Comparison of ENCODE assay signal across 8 cellular contexts in the genomic region with DNA sequence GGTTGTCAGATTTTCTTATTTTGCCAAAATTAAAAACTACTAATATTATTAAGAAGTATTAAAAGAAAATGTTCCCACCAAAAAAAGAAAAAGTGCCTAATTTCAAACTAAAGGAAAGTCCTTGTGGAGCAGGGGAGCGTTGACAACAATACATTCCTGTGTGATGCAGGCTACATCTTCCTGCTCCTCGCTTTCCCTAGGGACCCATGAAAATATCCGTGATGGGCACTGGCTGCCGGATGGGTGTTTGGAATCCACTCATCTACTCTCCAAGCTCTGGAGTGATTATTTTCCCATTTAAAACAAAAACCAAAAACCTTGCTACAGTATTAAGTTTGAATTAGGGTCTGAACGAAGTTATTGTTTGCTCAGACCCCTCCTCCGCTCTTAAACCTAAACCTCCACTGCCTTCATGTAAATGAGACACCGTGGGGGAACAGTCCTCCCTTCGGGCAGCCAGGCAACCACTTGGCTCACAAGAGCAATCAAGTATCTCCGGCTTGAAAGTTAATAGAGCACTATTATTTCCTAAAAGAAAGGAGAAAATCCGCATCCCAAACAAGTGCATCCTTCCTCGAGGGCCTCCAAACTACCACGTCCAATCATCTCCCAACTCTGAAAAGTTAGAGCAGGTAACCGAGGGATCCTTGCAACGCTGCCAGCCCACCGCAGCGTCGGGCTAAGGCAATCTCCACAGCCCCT. TPM values are rescaled to one million over a fixed set of nuclear protein-coding genes. Genes with fewer than 3 reads are reported as not detected.
DNase-seq lines count a peak whose midpoint lies in the region; ATAC-seq and TF ChIP-seq lines count a peak whose summit lies in the region.

No MANE protein-coding gene starts in this region.

- H3K27me3 ChIP-seq in kidney epithelial cell (ENCODE audit: control insufficient read depth, insufficient read depth, low read length): no peaks in the 10 kb centered on the region

- H3K4me3 Mint-ChIP-seq in activated CD4-positive, alpha-beta T cell treated with anti-CD3 and anti-CD28 coated beads, Interleukin-2, amount 10 ng/mL, durations not matched to agents 7 days and 5 days: peak overlapping the region; percentile 36
- peak overlapping the region; percentile 64 for H3K4me3 Mint-ChIP-seq in activated naive CD8-positive, alpha-beta T cell treated with anti-CD3 and anti-CD28 coated beads, Interleukin-2, amount 10 ng/mL, durations not matched to agents 7 days and 5 days

- peaks cover 4% of the 10 kb centered on the region for H3K4me1 Mint-ChIP-seq in activated CD4-positive, alpha-beta T cell treated with anti-CD3 and anti-CD28 coated beads, Interleukin-2, amount 10 ng/mL, durations not matched to agents 7 days and 5 days
- H3K4me1 Mint-ChIP-seq in activated naive CD8-positive, alpha-beta T cell treated with anti-CD3 and anti-CD28 coated beads, Interleukin-2, amount 10 ng/mL, durations not matched to agents 7 days and 5 days: peaks cover 5% of the 10 kb centered on the region

- peaks cover 69% of the 10 kb centered on the region for H3K27me3 Mint-ChIP-seq in activated CD4-positive, alpha-beta T cell treated with anti-CD3 and anti-CD28 coated beads, Interleukin-2, amount 10 ng/mL, durations not matched to agents 7 days and 5 days
- H3K27me3 Mint-ChIP-seq in activated naive CD8-positive, alpha-beta T cell treated with anti-CD3 and anti-CD28 coated beads, Interleukin-2, amount 10 ng/mL, durations not matched to agents 7 days and 5 days: peaks cover 58% of the 10 kb centered on the region

- CTCF ChIA-PET in activated CD4-positive, alpha-beta T cell treated with anti-CD3 and anti-CD28 coated beads, Interleukin-2, amount 10 ng/mL, durations not matched to agents 7 days and 5 days (lab: Charles Lee): interaction anchor here (0.6 to 0.7 kb wide), 2 partner anchors 34 to 317 kb away, joined by 3 to 6 read pairs; no protein-coding TSS in a partner anchor

- H3K9me3 Mint-ChIP-seq in activated CD4-positive, alpha-beta T cell treated with anti-CD3 and anti-CD28 coated beads, Interleukin-2, amount 10 ng/mL, durations not matched to agents 7 days and 5 days: no peaks in the 10 kb centered on the region
- H3K9me3 Mint-ChIP-seq in activated naive CD8-positive, alpha-beta T cell treated with anti-CD3 and anti-CD28 coated beads, Interleukin-2, amount 10 ng/mL, durations not matched to agents 7 days and 5 days: no peaks in the 10 kb centered on the region

- H3K27ac Mint-ChIP-seq in activated CD4-positive, alpha-beta T cell treated with anti-CD3 and anti-CD28 coated beads, Interleukin-2, amount 10 ng/mL, durations not matched to agents 7 days and 5 days: no peak overlapping the region
- H3K27ac Mint-ChIP-seq in activated naive CD8-positive, alpha-beta T cell treated with anti-CD3 and anti-CD28 coated beads, Interleukin-2, amount 10 ng/mL, durations not matched to agents 7 days and 5 days: no peak overlapping the region

- POLR2A ChIA-PET in activated CD4-positive, alpha-beta T cell treated with anti-CD3 and anti-CD28 coated beads, Interleukin-2, amount 10 ng/mL, durations not matched to agents 7 days and 5 days (lab: Charles Lee): interaction anchor here (0.6 kb wide), 2 partner anchors 98 to 429 kb away, joined by 3 to 4 read pairs; no protein-coding TSS in a partner anchor
- POLR2A ChIA-PET in activated naive CD8-positive, alpha-beta T cell treated with anti-CD3 and anti-CD28 coated beads, Interleukin-2, amount 10 ng/mL, durations not matched to agents 7 days and 5 days (lab: Charles Lee): no interaction called here

- no peaks in the 10 kb centered on the region for H3K36me3 Mint-ChIP-seq in activated CD4-positive, alpha-beta T cell treated with anti-CD3 and anti-CD28 coated beads, Interleukin-2, amount 10 ng/mL, durations not matched to agents 7 days and 5 days (ENCODE audit: low read depth)
- H3K36me3 Mint-ChIP-seq in activated naive CD8-positive, alpha-beta T cell treated with anti-CD3 and anti-CD28 coated beads, Interleukin-2, amount 10 ng/mL, durations not matched to agents 7 days and 5 days: no peaks in the 10 kb centered on the region

- no peak for TF ChIP-seq CTCF in kidney epithelial cell (IDR thresholded peaks at IDR 0.05; ENCODE audit: insufficient read depth, low read length, poor library complexity, severe bottlenecking)

- ATAC-seq in activated naive CD8-positive, alpha-beta T cell treated with anti-CD3 and anti-CD28 coated beads, Interleukin-2, amount 10 ng/mL, durations not matched to agents 7 days and 5 days (ENCODE audit: low read depth): no peak
- ATAC-seq in GM21381 (IDR thresholded peaks at IDR 0.05; ENCODE audit: unreplicated experiment): no peak

- peak overlapping the region; percentile 68 for H3K4me3 ChIP-seq in kidney epithelial cell (ENCODE audit: low read depth, low read length)

- no peak for DNase-seq in activated CD4-positive, alpha-beta T cell treated with anti-CD3 and anti-CD28 coated beads, Interleukin-2, amount 10 ng/mL, durations not matched to agents 7 days and 5 days
- DNase-seq in activated CD4-positive, alpha-beta T cell treated with anti-CD3 and anti-CD28 coated beads, Interleukin-2, amount 50 U/mL, for 1 hour: no peak
- no peak for DNase-seq in activated naive CD8-positive, alpha-beta T cell treated with anti-CD3 and anti-CD28 coated beads, Interleukin-2, amount 10 ng/mL, durations not matched to agents 7 days and 5 days
- DNase-seq in kidney epithelial cell (ENCODE audit: low read depth) (no peak), stromal cell of bone marrow (ENCODE audit: low read depth) (peak; percentile 16), inferior parietal cortex (ENCODE audit: extremely low spot score) (no peak), hippocampal formation (lab: John Stamatoyannopoulos, UW) (no peak)

- no peaks in the 10 kb centered on the region for H3K36me3 ChIP-seq in kidney epithelial cell (ENCODE audit: control insufficient read depth, insufficient read depth, low read length)

RNA-seq across cellular contexts. Expression of gene ITGB5, which starts 1.5 kb away (rescaled TPM):
- under 1 TPM; 0.15 to 0.37 TPM for total RNA-seq in activated CD4-positive, alpha-beta T cell treated with anti-CD3 and anti-CD28 coated beads, Interleukin-2, amount 10 ng/mL, durations not matched to agents 7 days and 5 days
- total RNA-seq in activated naive CD8-positive, alpha-beta T cell treated with anti-CD3 and anti-CD28 coated beads, Interleukin-2, amount 10 ng/mL, durations not matched to agents 7 days and 5 days: 1 to 10 TPM; 2.0 to 3.7 TPM
- 75.2 and 86.0 TPM in 2 replicates for total RNA-seq in kidney epithelial cell

RNA-seq across cellular contexts. Expression of gene MUC13, which starts 48.9 kb away (rescaled TPM):
- not detected for total RNA-seq in activated CD4-positive, alpha-beta T cell treated with anti-CD3 and anti-CD28 coated beads, Interleukin-2, amount 10 ng/mL, durations not matched to agents 7 days and 5 days
- total RNA-seq in activated naive CD8-positive, alpha-beta T cell treated with anti-CD3 and anti-CD28 coated beads, Interleukin-2, amount 10 ng/mL, durations not matched to agents 7 days and 5 days: not detected
- not detected in 2 replicates for total RNA-seq in kidney epithelial cell

Comparison
In these comparisons a context has a peak if more than half of its experiments do, and no peak if none do; other contexts are left out.
1. RNA of gene ITGB5, which starts 1.5 kb away (total RNA-seq): 75.2 to 86.0 TPM in kidney epithelial cell; 2.0 to 3.7 TPM in activated naive CD8-positive, alpha-beta T cell treated with anti-CD3 and anti-CD28 coated beads, Interleukin-2, amount 10 ng/mL, durations not matched to agents 7 days and 5 days and 0.15 to 0.37 TPM in activated CD4-positive, alpha-beta T cell treated with anti-CD3 and anti-CD28 coated beads, Interleukin-2, amount 10 ng/mL, durations not matched to agents 7 days and 5 days; every median in the first group is over 10 times any median in the second.